28 cellular contexts compared by ENCODE assay signal in genomic region chr6:44341095-44341890, GRCh38. TPM values are rescaled to one million over a fixed set of nuclear protein-coding genes. Genes with fewer than 3 reads are reported as not detected.
"Had no signal": no experiment of that assay in that cellular context is flagged by ENCODE, and none has a peak within 500 bp of the region (broad histone marks: within the 10 kb centered on the region; RNA-seq: fewer than 3 reads in every experiment).

No MANE protein-coding gene starts in this region.

- H3K27ac ChIP-seq: coronary artery, epithelial cell of prostate, esophagus muscularis mucosa, gastrocnemius medialis, left ventricle myocardium inferior, lower lobe of right lung, parathyroid adenoma, prostate gland, sigmoid colon, testis, transverse colon had no signal

- H3K4me3 ChIP-seq: prostate gland, skin epidermis had no signal

- DNase-seq: cerebellar nuclear complex; effector memory CD4-positive, alpha-beta T cell; gastrocnemius medialis; heart right ventricle; islet precursor cell; left ventricle myocardium inferior; lower lobe of right lung; sigmoid colon; stimulated activated CD4-positive, alpha-beta T cell treated with anti-CD3 and anti-CD28 coated beads, Interleukin-2, amount 100 ng/mL, for 24 hours; stimulated activated CD4-positive, alpha-beta T cell treated with anti-CD3 and anti-CD28 coated beads, Interleukin-4, amount 100 ng/mL, for 4 hours; stimulated activated naive B cell treated with anti-CD40 and anti-IgM and Interleukin-4, amounts not matched to agents 10 μg/mL and 1 μg/mL and 100 μg/mL, for 72 hours; stimulated activated naive CD8-positive, alpha-beta T cell treated with anti-CD3 and anti-CD28 coated beads, Interleukin-15, amount 100 ng/mL, for 72 hours; transverse colon had no signal

- H3K27me3 ChIP-seq: testis had no signal

- H3K9me3 Mint-ChIP-seq: memory B cell; mesothelial cell of epicardium; natural killer cell treated with Interleukin-12 subunit alpha and Interleukin-12 subunit beta and Interleukin-15 and Interleukin-18, amount 100 ng/mL, for 72 hours; stimulated activated naive B cell treated with anti-CD40 and anti-IgM and Interleukin-4, amounts not matched to agents 10 μg/mL and 1 μg/mL and 100 μg/mL, for 72 hours; stimulated activated naive CD8-positive, alpha-beta T cell treated with anti-CD3 and anti-CD28 coated beads, Interleukin-15, amount 100 ng/mL, for 72 hours had no signal

- H3K4me3 Mint-ChIP-seq: memory B cell; mesothelial cell of epicardium; natural killer cell treated with Interleukin-12 subunit alpha and Interleukin-12 subunit beta and Interleukin-15 and Interleukin-18, amount 100 ng/mL, for 72 hours; stimulated activated naive B cell treated with anti-CD40 and anti-IgM and Interleukin-4, amounts not matched to agents 10 μg/mL and 1 μg/mL and 100 μg/mL, for 72 hours had no signal

- H3K27ac Mint-ChIP-seq: memory B cell; mesothelial cell of epicardium; natural killer cell treated with Interleukin-12 subunit alpha and Interleukin-12 subunit beta and Interleukin-15 and Interleukin-18, amount 100 ng/mL, for 72 hours; stimulated activated naive B cell treated with anti-CD40 and anti-IgM and Interleukin-4, amounts not matched to agents 10 μg/mL and 1 μg/mL and 100 μg/mL, for 72 hours; stimulated activated naive CD8-positive, alpha-beta T cell treated with anti-CD3 and anti-CD28 coated beads, Interleukin-15, amount 100 ng/mL, for 72 hours had no signal

- H3K4me1 Mint-ChIP-seq: memory B cell, mesothelial cell of epicardium had no signal

- H3K79me2 ChIP-seq: parathyroid adenoma had no signal

- H3K36me3 Mint-ChIP-seq: memory B cell; mesothelial cell of epicardium; natural killer cell treated with Interleukin-12 subunit alpha and Interleukin-12 subunit beta and Interleukin-15 and Interleukin-18, amount 100 ng/mL, for 72 hours; stimulated activated naive B cell treated with anti-CD40 and anti-IgM and Interleukin-4, amounts not matched to agents 10 μg/mL and 1 μg/mL and 100 μg/mL, for 72 hours had no signal

- H3K9me3 ChIP-seq: esophagus muscularis mucosa, gastrocnemius medialis, heart right ventricle, left ventricle myocardium inferior, lower lobe of right lung, prostate gland, sigmoid colon, testis, transverse colon had no signal

- H3K9ac ChIP-seq: parathyroid adenoma had no signal

- ATAC-seq: gastrocnemius medialis; lower lobe of right lung; natural killer cell treated with Interleukin-12 subunit alpha and Interleukin-12 subunit beta and Interleukin-15 and Interleukin-18, amount 100 ng/mL, for 72 hours; stimulated activated naive B cell treated with anti-CD40 and anti-IgM and Interleukin-4, amounts not matched to agents 10 μg/mL and 1 μg/mL and 100 μg/mL, for 72 hours; stimulated activated naive CD8-positive, alpha-beta T cell treated with anti-CD3 and anti-CD28 coated beads, Interleukin-15, amount 100 ng/mL, for 72 hours had no signal

- H3K36me3 ChIP-seq: esophagus muscularis mucosa, gastrocnemius medialis, heart right ventricle, left ventricle myocardium inferior, lower lobe of right lung, prostate gland, sigmoid colon, transverse colon had no signal

- H3K4me1 ChIP-seq: gastrocnemius medialis, lower lobe of right lung, parathyroid adenoma had no signal

RNA-seq across cellular contexts. Expression of gene SPATS1, which starts 1.2 kb away (rescaled TPM):
- total RNA-seq: dermis microvascular lymphatic vessel endothelial cell; esophagus muscularis mucosa; fibroblast of villous mesenchyme; gastrocnemius medialis; heart right ventricle; left ventricle myocardium inferior; mesothelial cell of epicardium; natural killer cell treated with Interleukin-12 subunit alpha and Interleukin-12 subunit beta and Interleukin-15 and Interleukin-18, amount 100 ng/mL, for 72 hours; omental fat pad; sigmoid colon; subcutaneous adipose tissue; transverse colon; ureter had no signal
- polyA plus RNA-seq: heart right ventricle, sigmoid colon had no signal
